ENCODE assay signal across 12 cellular contexts in the genomic region with DNA sequence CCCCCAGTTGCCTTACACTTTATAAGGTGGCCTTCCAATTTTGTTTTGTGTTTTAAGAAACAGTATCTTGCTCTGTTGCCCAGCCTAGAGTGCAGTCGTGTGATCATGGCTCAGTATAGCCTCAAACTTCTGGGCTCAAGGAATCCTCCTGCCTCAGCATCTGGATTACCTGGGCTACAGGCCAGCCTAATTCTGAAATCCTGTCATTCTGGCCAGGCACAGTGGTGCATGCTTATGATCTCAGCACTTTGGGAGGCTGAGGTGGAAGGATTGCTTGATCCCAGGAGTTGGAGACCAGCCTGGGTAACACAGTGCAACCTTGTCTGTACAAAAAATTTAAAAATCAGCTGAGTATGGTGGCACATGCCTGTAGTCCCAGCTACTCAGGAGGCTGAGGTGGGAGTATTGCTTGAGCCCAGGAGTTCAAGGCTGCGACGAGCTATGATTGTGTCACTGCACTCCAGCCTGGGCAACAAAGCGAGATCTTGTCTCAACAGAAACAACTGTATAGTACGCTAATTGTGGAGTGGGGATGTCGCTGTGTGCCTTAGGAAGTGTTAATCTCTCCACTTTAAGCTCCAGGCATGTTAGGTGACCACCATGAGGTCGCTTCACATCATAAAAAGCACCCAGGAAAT.
"Had no signal": no experiment of that assay in that cellular context is flagged by ENCODE, and none has a peak within 500 bp of the region (broad histone marks: within the 10 kb centered on the region; RNA-seq: fewer than 3 reads in every experiment).

No MANE protein-coding gene starts in this region.

- H3K9me3 ChIP-seq: esophagus muscularis mucosa had no signal

- H3K36me3 ChIP-seq: esophagus muscularis mucosa had no signal

- H3K4me1 Mint-ChIP-seq: activated CD4-positive, alpha-beta T cell treated with anti-CD3 and anti-CD28 coated beads for 36 hours; activated CD8-positive, alpha-beta memory T cell treated with anti-CD3 and anti-CD28 coated beads, Interleukin-2, amount 10 ng/mL, durations not matched to agents 7 days and 5 days; activated naive CD4-positive, alpha-beta T cell treated with anti-CD3 and anti-CD28 coated beads, Interleukin-2, amount 10 ng/mL, durations not matched to agents 7 days and 5 days; mesothelial cell of epicardium; naive thymus-derived CD4-positive, alpha-beta T cell had no signal

- H3K4me1 ChIP-seq: esophagus muscularis mucosa had no signal

- H3K27ac ChIP-seq: esophagus muscularis mucosa, skin epidermis had no signal

- H3K27ac Mint-ChIP-seq: activated CD4-positive, alpha-beta memory T cell treated with anti-CD3 and anti-CD28 coated beads for 36 hours; activated CD4-positive, alpha-beta T cell treated with anti-CD3 and anti-CD28 coated beads for 36 hours; activated CD8-positive, alpha-beta memory T cell treated with anti-CD3 and anti-CD28 coated beads, Interleukin-2, amount 10 ng/mL, durations not matched to agents 7 days and 5 days; activated naive CD4-positive, alpha-beta T cell treated with anti-CD3 and anti-CD28 coated beads, Interleukin-2, amount 10 ng/mL, durations not matched to agents 7 days and 5 days; activated T-cell treated with anti-CD3 and anti-CD28 coated beads, Interleukin-2, amount 50 U/mL, for 24 hours; mesothelial cell of epicardium; stimulated activated naive CD8-positive, alpha-beta T cell treated with anti-CD3 and anti-CD28 coated beads, Interleukin-15, Interleukin-2, amounts not matched to agents 100 ng/mL and 50 ng/mL, for 24 hours had no signal

- ATAC-seq: activated CD4-positive, alpha-beta T cell treated with anti-CD3 and anti-CD28 coated beads for 36 hours; activated CD8-positive, alpha-beta memory T cell treated with anti-CD3 and anti-CD28 coated beads, Interleukin-2, amount 10 ng/mL, durations not matched to agents 7 days and 5 days; naive thymus-derived CD4-positive, alpha-beta T cell had no signal

- DNase-seq: activated CD4-positive, alpha-beta memory T cell treated with anti-CD3 and anti-CD28 coated beads for 36 hours; activated CD4-positive, alpha-beta T cell treated with anti-CD3 and anti-CD28 coated beads for 36 hours; activated CD8-positive, alpha-beta memory T cell treated with anti-CD3 and anti-CD28 coated beads, Interleukin-2, amount 10 ng/mL, durations not matched to agents 7 days and 5 days; activated naive CD4-positive, alpha-beta T cell treated with anti-CD3 and anti-CD28 coated beads, Interleukin-2, amount 10 ng/mL, durations not matched to agents 7 days and 5 days; activated T-cell treated with anti-CD3 and anti-CD28 coated beads, Interleukin-2, amount 50 U/mL, for 24 hours; naive thymus-derived CD4-positive, alpha-beta T cell; posterior cingulate gyrus; T-helper 2 cell had no signal

- H3K4me3 Mint-ChIP-seq: activated CD4-positive, alpha-beta memory T cell treated with anti-CD3 and anti-CD28 coated beads for 36 hours; activated CD4-positive, alpha-beta T cell treated with anti-CD3 and anti-CD28 coated beads for 36 hours; activated CD8-positive, alpha-beta memory T cell treated with anti-CD3 and anti-CD28 coated beads, Interleukin-2, amount 10 ng/mL, durations not matched to agents 7 days and 5 days; activated naive CD4-positive, alpha-beta T cell treated with anti-CD3 and anti-CD28 coated beads, Interleukin-2, amount 10 ng/mL, durations not matched to agents 7 days and 5 days; activated T-cell treated with anti-CD3 and anti-CD28 coated beads, Interleukin-2, amount 50 U/mL, for 24 hours; mesothelial cell of epicardium; naive thymus-derived CD4-positive, alpha-beta T cell; stimulated activated naive CD8-positive, alpha-beta T cell treated with anti-CD3 and anti-CD28 coated beads, Interleukin-15, Interleukin-2, amounts not matched to agents 100 ng/mL and 50 ng/mL, for 24 hours had no signal

- H3K4me3 ChIP-seq: esophagus muscularis mucosa, skin epidermis had no signal
